Comparison of ENCODE assay signal across 14 cellular contexts in the genomic region with DNA sequence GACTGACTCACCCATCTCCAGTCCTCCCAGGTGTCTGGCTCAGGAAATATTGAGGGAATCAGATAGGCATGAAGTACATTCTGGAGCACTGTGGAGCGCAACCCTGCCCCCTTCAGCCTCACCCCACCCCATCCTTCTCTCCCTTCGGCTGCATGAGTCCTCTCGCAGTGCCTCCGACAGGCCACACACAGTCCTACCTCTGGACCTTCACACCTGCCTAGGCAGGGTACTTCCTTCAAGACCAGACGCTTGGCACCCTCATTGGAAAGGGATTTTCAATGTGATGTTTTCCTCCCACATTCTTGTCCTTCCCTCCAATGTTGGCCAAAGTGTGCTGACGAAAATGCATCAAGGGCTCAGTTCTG. TPM values are rescaled to one million over a fixed set of nuclear protein-coding genes. Genes with fewer than 3 reads are reported as not detected.
DNase-seq lines count a peak whose midpoint lies in the region; ATAC-seq and TF ChIP-seq lines count a peak whose summit lies in the region.
"Had no signal": no experiment of that assay in that cellular context is flagged by ENCODE, and none has a peak within 500 bp of the region (broad histone marks: within the 10 kb centered on the region; RNA-seq: fewer than 3 reads in every experiment).

No MANE protein-coding gene starts in this region.

- H2BK5ac ChIP-seq in mesendoderm (ENCODE audit: low read length) = no peak overlapping the region

- H3K18ac ChIP-seq in mesendoderm (ENCODE audit: low read length) = no peak overlapping the region

- H2BK120ac ChIP-seq in mesendoderm (ENCODE audit: low read depth, low read length) = no peak overlapping the region

- H3K9me3 ChIP-seq in vagina (no peaks in the 10 kb centered on the region), sigmoid colon (peaks cover 0 to 10% (median 0%) of the 10 kb centered on the region in 4 donors)

- H3K4me1 ChIP-seq in mesendoderm (ENCODE audit: control insufficient read depth, low read depth, low read length) (no peaks in the 10 kb centered on the region), vagina (peaks cover 4% of the 10 kb centered on the region), sigmoid colon (no peaks in the 10 kb centered on the region)

- no peak overlapping the region for H3K56ac ChIP-seq in mesendoderm (ENCODE audit: low read length)

- no peak overlapping the region for H2BK15ac ChIP-seq in mesendoderm (replicated peaks; ENCODE audit: low read depth)

- no peak overlapping the region for H4K8ac ChIP-seq in mesendoderm (ENCODE audit: low read depth, low read length)

- no peak overlapping the region for H3K4ac ChIP-seq in mesendoderm (ENCODE audit: low read depth, low read length)

- H3K4me3 ChIP-seq in epithelial cell of esophagus (ENCODE audit: low read length) (no peak overlapping the region), mesendoderm (ENCODE audit: low read length) (no peak overlapping the region), vagina (no peak overlapping the region), sigmoid colon (no peak overlapping the region)
- H3K4me3 ChIP-seq: BLaER1 treated with 17β-estradiol and CSF1 and Interleukin-3, amounts not matched to agents 10 nM and 100 nM; GM23248 had no signal

- H2AK5ac ChIP-seq in mesendoderm (ENCODE audit: low read length) = no peak overlapping the region

- no peaks in the 10 kb centered on the region for H3K27me3 ChIP-seq in mesendoderm (ENCODE audit: insufficient read depth, low read length, poor library complexity)
- H3K27me3 ChIP-seq in vagina = no peaks in the 10 kb centered on the region
- peaks cover 0 to 12% (median 0%) of the 10 kb centered on the region in 3 donors for H3K27me3 ChIP-seq in sigmoid colon
- H3K27me3 ChIP-seq: BLaER1 treated with 17β-estradiol and CSF1 and Interleukin-3, amounts not matched to agents 10 nM and 100 nM had no signal

- H3K79me2 ChIP-seq in mesendoderm (ENCODE audit: control insufficient read depth, insufficient read depth, low read length) = no peaks in the 10 kb centered on the region

- no peak overlapping the region for H4K5ac ChIP-seq in mesendoderm (ENCODE audit: low read length)

- no peak for TF ChIP-seq CTCF in epithelial cell of esophagus (IDR thresholded peaks at IDR 0.05; ENCODE audit: insufficient read depth, low read depth, low read length, missing control alignments)
- no peak for TF ChIP-seq CTCF in vagina (IDR thresholded peaks at IDR 0.05)
- TF ChIP-seq CTCF in sigmoid colon (IDR thresholded peaks at IDR 0.05) = no peak

- WGBS in mesendoderm (ENCODE audit: extremely low coverage, insufficient coverage, low lambda C conversion rate) = no CpG with 5 or more reads among the region's 6 CpGs
- WGBS in sigmoid colon, 2 donors = 79 to 80% methylated on average over 6 of the region's 6 CpGs

- no peaks in the 10 kb centered on the region for H3K36me3 ChIP-seq in mesendoderm (ENCODE audit: control insufficient read depth, insufficient read depth, low read length)
- no peaks in the 10 kb centered on the region for H3K36me3 ChIP-seq in vagina
- H3K36me3 ChIP-seq in sigmoid colon = no peaks in the 10 kb centered on the region
- H3K36me3 ChIP-seq: BLaER1 treated with 17β-estradiol and CSF1 and Interleukin-3, amounts not matched to agents 10 nM and 100 nM had no signal

- no peak overlapping the region for H3K4me2 ChIP-seq in mesendoderm (ENCODE audit: low read length)
- H3K4me2 ChIP-seq: BLaER1 treated with 17β-estradiol and CSF1 and Interleukin-3, amounts not matched to agents 10 nM and 100 nM had no signal

- no peak overlapping the region for H3K27ac ChIP-seq in mesendoderm (ENCODE audit: low read depth, low read length)
- H3K27ac ChIP-seq in vagina = no peak overlapping the region
- no peak overlapping the region for H3K27ac ChIP-seq in sigmoid colon
- H3K27ac ChIP-seq: BLaER1 treated with 17β-estradiol and CSF1 and Interleukin-3, amounts not matched to agents 10 nM and 100 nM; GM23248 had no signal

- no peaks in the 10 kb centered on the region for H3K79me1 ChIP-seq in mesendoderm (ENCODE audit: low read length)

- DNase-seq in cardiac septum (ENCODE audit: low spot score) = peak; percentile 43
- DNase-seq in Right ventricle myocardium superior = no peak
- peak; percentile 9 for DNase-seq in epithelial cell of esophagus (ENCODE audit: low read depth)
- DNase-seq in mesendoderm = peak; percentile 14
- peak; percentile 56 to 70 for DNase-seq in vagina (ENCODE audit: extremely low spot score in 2 of 2)
- DNase-seq in sigmoid colon = no peak
- DNase-seq: ACHN; CD4-positive, CD25-positive, alpha-beta regulatory T cell; DMS53; GM23248; H7 had no signal

- intact Hi-C loops in cardiac septum (cut with DNase I) (no loop called here), Right ventricle myocardium superior (cut with DNase I) (no loop called here), vagina (cut with DNase I) (no loop called here), sigmoid colon (cut with DNase I) (no loop called here)

- no peak for TF ChIP-seq POLR2A in vagina (IDR thresholded peaks at IDR 0.05)
- no peak for TF ChIP-seq POLR2A in sigmoid colon (IDR thresholded peaks at IDR 0.05)

- H3K9ac ChIP-seq in mesendoderm (ENCODE audit: low read length) = no peak overlapping the region
- H3K9ac ChIP-seq: BLaER1 treated with 17β-estradiol and CSF1 and Interleukin-3, amounts not matched to agents 10 nM and 100 nM; GM23248 had no signal

- TF ChIP-seq EP300 in sigmoid colon (IDR thresholded peaks at IDR 0.05) = no peak

- no peak for ATAC-seq in Right ventricle myocardium superior (ENCODE audit: poor library complexity)
- ATAC-seq in GM18873 (IDR thresholded peaks at IDR 0.05; ENCODE audit: low FRiP score, unreplicated experiment) = no peak
- no peak for ATAC-seq in HG03139 (IDR thresholded peaks at IDR 0.05; ENCODE audit: unreplicated experiment)

- no peak overlapping the region for H3K23ac ChIP-seq in mesendoderm (ENCODE audit: low read length)

RNA-seq across cellular contexts. Expression of gene PPP2R2C, which starts 26.8 kb away (rescaled TPM):
- 5.5 TPM for total RNA-seq in cardiac septum
- 8.1 TPM for total RNA-seq in Right ventricle myocardium superior
- 48.5 TPM for polyA plus RNA-seq in mesendoderm (2013, experiment 1 of 2)
- polyA plus RNA-seq in mesendoderm (2013, experiment 2 of 2) = 52.5 TPM
- total RNA-seq in vagina = 17.2 TPM
- 1 to 10 TPM in 3 of 4 donors, under 1 TPM in 1; 0.49 to 2.8 (median 1.3) TPM for total RNA-seq in sigmoid colon
- polyA plus RNA-seq in sigmoid colon = 1 to 10 TPM in 1 of 3 donors, not detected in 2; 1.1 TPM
- total RNA-seq: CD4-positive, CD25-positive, alpha-beta regulatory T cell; GM23248 had no signal
- polyA plus RNA-seq: CD4-positive, CD25-positive, alpha-beta regulatory T cell; GM23248 had no signal

Comparison
In these comparisons a context has a peak if more than half of its experiments do, and no peak if none do; other contexts are left out.
1. DNase-seq: peak in cardiac septum (single experiment), epithelial cell of esophagus (single experiment), mesendoderm (single experiment) and vagina (2 of 2); none in Right ventricle myocardium superior (single experiment) and sigmoid colon (single experiment).